In genomic region chr11:125057370-125058060, GRCh38 we compare ENCODE assay signal across 23 cellular contexts. TPM values are rescaled to one million over a fixed set of nuclear protein-coding genes. Genes with fewer than 3 reads are reported as not detected.
DNase-seq lines count a peak whose midpoint lies in the region; ATAC-seq, FAIRE-seq and TF ChIP-seq lines count a peak whose summit lies in the region.
"Had no signal": no experiment of that assay in that cellular context is flagged by ENCODE, and none has a peak within 500 bp of the region (broad histone marks: within the 10 kb centered on the region; RNA-seq: fewer than 3 reads in every experiment).

No MANE protein-coding gene starts in this region.

- H2AFZ ChIP-seq in neuronal stem cell (ENCODE audit: low read length): no peak overlapping the region
- H2AFZ ChIP-seq: GM23248 had no signal

- peaks cover 17% of the 10 kb centered on the region for H3K4me1 Mint-ChIP-seq in Caco-2 (ENCODE audit: low read depth, unreplicated experiment)

- no peak overlapping the region for H3K14ac ChIP-seq in neuronal stem cell (ENCODE audit: low read length)

- intact Hi-C loops in Right ventricle myocardium inferior (cut with DNase I): no loop called here
- intact Hi-C loops in left cardiac atrium (cut with DNase I): no loop called here
- intact Hi-C loops in kidney (cut with DNase I): no loop called here
- intact Hi-C loops in Caco-2 (cut with micrococcal nuclease; ENCODE audit: unreplicated experiment): loop anchor here (1.0 to 5.0 kb wide), 2 partner anchors 54 to 85 kb away; partner anchors contain the start of gene TMEM218

- H3K4ac ChIP-seq in neuronal stem cell (ENCODE audit: low read length): no peak overlapping the region

- H2BK5ac ChIP-seq in neuronal stem cell (ENCODE audit: low read length): no peak overlapping the region

- H3K9me3 Mint-ChIP-seq in Caco-2 (ENCODE audit: unreplicated experiment): no peaks in the 10 kb centered on the region

- H3K9me3 ChIP-seq in kidney (ENCODE audit: control insufficient read depth in 1 of 2, low read length in 2 of 2): no peaks in the 10 kb centered on the region
- no peaks in the 10 kb centered on the region for H3K9me3 ChIP-seq in liver (ENCODE audit: control insufficient read depth in 4 of 4, low read length in 3 of 4)
- peaks cover 0 to 2% of the 10 kb centered on the region in 2 donors for H3K9me3 ChIP-seq in neuronal stem cell (replicated peaks in 1 of 2; ENCODE audit: control insufficient read depth in 2 of 2, insufficient read depth in 1 of 2, low read depth in 1 of 2, low read length in 2 of 2)
- H3K9me3 ChIP-seq in Caco-2: peaks cover 3% of the 10 kb centered on the region; the same call in 1 of the 2 replicates
- H3K9me3 ChIP-seq: BLaER1 had no signal

- CTCF ChIA-PET in Caco-2 (lab: Charles Lee): interaction anchor here (1.3 kb wide), 1 partner anchor 28 kb away, joined by 4 read pairs; no protein-coding TSS in a partner anchor

- no peak overlapping the region for H3K4me3 Mint-ChIP-seq in Caco-2 (ENCODE audit: unreplicated experiment)
- H3K4me3 Mint-ChIP-seq: B cell; CD4-positive, CD25-positive, alpha-beta regulatory T cell; CD8-positive, alpha-beta T cell had no signal

- H3K36me3 Mint-ChIP-seq in Caco-2 (ENCODE audit: insufficient read depth, unreplicated experiment): no peaks in the 10 kb centered on the region
- H3K36me3 Mint-ChIP-seq: CD4-positive, CD25-positive, alpha-beta regulatory T cell; CD8-positive, alpha-beta T cell had no signal

- no peak for TF ChIP-seq CTCF in kidney (IDR thresholded peaks at IDR 0.05; ENCODE audit: borderline replicate concordance, extremely low read depth, insufficient read depth)
- TF ChIP-seq CTCF in liver (IDR thresholded peaks at IDR 0.05; ENCODE audit: low read depth, low read length, missing input control): no peak
- TF ChIP-seq CTCF in Caco-2 (IDR thresholded peaks at IDR 0.05; ENCODE audit: insufficient read depth in 1 of 2, low read depth in 1 of 2, low read length in 1 of 2, severe bottlenecking in 1 of 2, unreplicated experiment in 1 of 2): no peak

- H3K27ac ChIP-seq in kidney (ENCODE audit: low read depth in 2 of 2, low read length in 2 of 2) (no peak overlapping the region), liver (ENCODE audit: low read depth in 1 of 2, low read length in 2 of 2) (no peak overlapping the region), neuronal stem cell (replicated peaks; ENCODE audit: low read length) (no peak overlapping the region)
- H3K27ac ChIP-seq: 22Rv1, BLaER1, C4-2B, GM23248 had no signal

- H2BK120ac ChIP-seq in neuronal stem cell (ENCODE audit: low read depth, low read length): no peak overlapping the region

- no peak overlapping the region for H3K27ac Mint-ChIP-seq in Caco-2 (ENCODE audit: unreplicated experiment)
- H3K27ac Mint-ChIP-seq: B cell; CD8-positive, alpha-beta T cell had no signal

- H4K91ac ChIP-seq in neuronal stem cell (ENCODE audit: low read depth, low read length, poor library complexity): no peak overlapping the region

- no peaks in the 10 kb centered on the region for H3K36me3 ChIP-seq in kidney (ENCODE audit: control insufficient read depth in 1 of 2, insufficient read depth in 2 of 2, low read length in 2 of 2)
- H3K36me3 ChIP-seq in liver (ENCODE audit: control insufficient read depth in 4 of 4, insufficient read depth in 3 of 4, low read depth in 1 of 4, low read length in 3 of 4): no peaks in the 10 kb centered on the region
- peaks cover 0 to 2% of the 10 kb centered on the region in 2 donors for H3K36me3 ChIP-seq in neuronal stem cell (replicated peaks in 1 of 2; ENCODE audit: control insufficient read depth in 2 of 2, insufficient read depth in 2 of 2, low read length in 2 of 2)
- H3K36me3 ChIP-seq in Caco-2 (ENCODE audit: control insufficient read depth, insufficient read depth, low read length): no peaks in the 10 kb centered on the region
- H3K36me3 ChIP-seq: BLaER1 had no signal

- no peak for ATAC-seq in Right ventricle myocardium inferior
- no peak for ATAC-seq in left cardiac atrium
- no peak for ATAC-seq in HG02798 (IDR thresholded peaks at IDR 0.05; ENCODE audit: poor library complexity, unreplicated experiment)
- ATAC-seq: CD8-positive, alpha-beta T cell had no signal

- no peak overlapping the region for H3K4me2 ChIP-seq in neuronal stem cell (ENCODE audit: insufficient read depth, low read length, poor library complexity, severe bottlenecking)
- H3K4me2 ChIP-seq: BLaER1 had no signal

- H2AK5ac ChIP-seq in neuronal stem cell (ENCODE audit: low read depth, low read length): no peak overlapping the region

- DNase-seq in Right ventricle myocardium inferior (ENCODE audit: missing footprints) (peak; percentile 43), left cardiac atrium (no peak), kidney (peak; percentile 57), neuronal stem cell (ENCODE audit: low spot score) (no peak), Caco-2 (no peak), NCI-H226 (no peak)
- DNase-seq: Calu3; CD4-positive, CD25-positive, alpha-beta regulatory T cell; CD8-positive, alpha-beta T cell; DMS53; DND-41; GM23248; H7; HCEC 1CT had no signal

- TF ChIP-seq RAD21 in liver (IDR thresholded peaks at IDR 0.05): no peak

- H3K9ac ChIP-seq in kidney (ENCODE audit: low read length in 2 of 2) (no peak overlapping the region), liver (ENCODE audit: low read depth in 1 of 2, low read length in 2 of 2) (no peak overlapping the region), neuronal stem cell (ENCODE audit: low read depth, low read length, poor library complexity) (no peak overlapping the region)
- H3K9ac ChIP-seq: BLaER1, GM23248 had no signal

- H4K8ac ChIP-seq in neuronal stem cell (ENCODE audit: low read depth, low read length): no peak overlapping the region

- H3K27me3 ChIP-seq in liver (ENCODE audit: control insufficient read depth in 4 of 4, insufficient read depth in 4 of 4, low read length in 3 of 4) (no peaks in the 10 kb centered on the region), neuronal stem cell (ENCODE audit: control insufficient read depth in 3 of 3, insufficient read depth in 3 of 3, low read depth in 1 of 3, low read length in 3 of 3) (peaks cover 0 to 15% (median 15%) of the 10 kb centered on the region in 3 experiments), Caco-2 (replicated peaks; ENCODE audit: control insufficient read depth, insufficient read depth, low read length) (no peaks in the 10 kb centered on the region)

- H3K27me3 Mint-ChIP-seq in Caco-2 (ENCODE audit: insufficient read depth, unreplicated experiment): no peaks in the 10 kb centered on the region
- H3K27me3 Mint-ChIP-seq: B cell had no signal

- H3K4me3 ChIP-seq in kidney (ENCODE audit: low read length in 2 of 2) (no peak overlapping the region), liver (ENCODE audit: low read depth in 1 of 3, low read length in 3 of 3) (no peak overlapping the region), neuronal stem cell (ENCODE audit: low read length in 2 of 2) (no peak overlapping the region), Caco-2 (ENCODE audit: low read depth, low read length) (no peak overlapping the region)
- H3K4me3 ChIP-seq: BLaER1, GM23248 had no signal

- no peak overlapping the region for H3K18ac ChIP-seq in neuronal stem cell (ENCODE audit: low read length)

- no TSS peak for BruUV-seq in Caco-2 (replicated peaks; lab: Mats Ljungman, UMichigan)

- WGBS in liver: 82% methylated on average over 7 of the region's 7 CpGs
- WGBS in neuronal stem cell (ENCODE audit: extremely low coverage in 2 of 2, insufficient read length in 2 of 2, insufficient replicate concordance in 1 of 2), 2 donors: no CpG with 5 or more reads among the region's 7 CpGs

- H3K23ac ChIP-seq in neuronal stem cell (ENCODE audit: low read depth, low read length, poor library complexity): peak overlapping the region; percentile 49

- no peaks in the 10 kb centered on the region for H3K79me1 ChIP-seq in neuronal stem cell (ENCODE audit: low read depth, low read length)

- H3K4me1 ChIP-seq in kidney (ENCODE audit: control insufficient read depth in 1 of 2, insufficient read depth in 1 of 2, low read depth in 1 of 2, low read length in 2 of 2) (no peaks in the 10 kb centered on the region), liver (ENCODE audit: control insufficient read depth in 4 of 4, insufficient read depth in 4 of 4, low read length in 3 of 4) (no peaks in the 10 kb centered on the region), neuronal stem cell (ENCODE audit: control insufficient read depth in 2 of 2, insufficient read depth in 1 of 2, low read depth in 1 of 2, low read length in 2 of 2) (peaks cover 0 to 7% of the 10 kb centered on the region in 2 donors), Caco-2 (peaks cover 36% of the 10 kb centered on the region)

- no peak for FAIRE-seq in kidney (lab: Jason Lieb, UNC)
- FAIRE-seq: A204.1, G401.6, H1 had no signal

- POLR2A ChIA-PET in Caco-2 (lab: Charles Lee): interaction anchor here (0.8 kb wide), 1 partner anchor 55 kb away, joined by 3 read pairs; the partner anchor contains the start of gene TMEM218

- H2BK12ac ChIP-seq in neuronal stem cell (ENCODE audit: low read length): no peak overlapping the region

- H2BK15ac ChIP-seq in neuronal stem cell (ENCODE audit: low read length): no peak overlapping the region

RNA-seq across cellular contexts. Expression of gene SLC37A2, which starts 5.6 kb away (rescaled TPM):
- 4.2 TPM for total RNA-seq in Right ventricle myocardium inferior
- total RNA-seq in left cardiac atrium: 1 to 10 TPM; 6.0 to 8.9 TPM
- 6.1 TPM for total RNA-seq in kidney
- 0.82 TPM for polyA plus RNA-seq in kidney (ENCODE audit: insufficient read depth, low read depth, low replicate concordance)
- 10 to 100 TPM in 1 of 2 donors, 1 to 10 TPM in 1; 6.7 to 12.3 TPM for total RNA-seq in liver
- 1 to 10 TPM in 1 of 2 donors, under 1 TPM in 1; 0.51 to 4.4 TPM for polyA plus RNA-seq in liver
- polyA plus RNA-seq in neuronal stem cell (2013, experiment 1 of 2): 0.66 TPM
- polyA plus RNA-seq in neuronal stem cell (2013, experiment 2 of 2): 0.64 TPM
- 11.4 and 13.8 TPM in 2 replicates for total RNA-seq in Caco-2 (2022)
- total RNA-seq: CD4-positive, CD25-positive, alpha-beta regulatory T cell had no signal

RNA-seq across cellular contexts. Expression of gene TMEM218, which starts 53.9 kb away (rescaled TPM):
- total RNA-seq in Right ventricle myocardium inferior (6.0 TPM), left cardiac atrium (10 to 100 TPM; 10.9 to 12.8 TPM), kidney (22.9 TPM), liver (10 to 100 TPM; 11.1 to 13.4 TPM), Caco-2 (2022) (15.5 and 20.3 TPM in 2 replicates)
- polyA plus RNA-seq in kidney (ENCODE audit: insufficient read depth, low read depth, low replicate concordance) (33.4 TPM), liver (10 to 100 TPM; 14.7 to 16.4 TPM)
- 25.3 TPM for polyA plus RNA-seq in neuronal stem cell (2013, experiment 1 of 2)
- polyA plus RNA-seq in neuronal stem cell (2013, experiment 2 of 2): 23.3 TPM

Comparison
In these comparisons a context has a peak if more than half of its experiments do, and no peak if none do; other contexts are left out.
1. DNase-seq: peak in Right ventricle myocardium inferior (single experiment) and kidney (single experiment); none in left cardiac atrium (single experiment), neuronal stem cell (single experiment), Caco-2 (0 of 2) and NCI-H226 (single experiment).